1 cellular context compared by ENCODE assay signal in the genomic region with DNA sequence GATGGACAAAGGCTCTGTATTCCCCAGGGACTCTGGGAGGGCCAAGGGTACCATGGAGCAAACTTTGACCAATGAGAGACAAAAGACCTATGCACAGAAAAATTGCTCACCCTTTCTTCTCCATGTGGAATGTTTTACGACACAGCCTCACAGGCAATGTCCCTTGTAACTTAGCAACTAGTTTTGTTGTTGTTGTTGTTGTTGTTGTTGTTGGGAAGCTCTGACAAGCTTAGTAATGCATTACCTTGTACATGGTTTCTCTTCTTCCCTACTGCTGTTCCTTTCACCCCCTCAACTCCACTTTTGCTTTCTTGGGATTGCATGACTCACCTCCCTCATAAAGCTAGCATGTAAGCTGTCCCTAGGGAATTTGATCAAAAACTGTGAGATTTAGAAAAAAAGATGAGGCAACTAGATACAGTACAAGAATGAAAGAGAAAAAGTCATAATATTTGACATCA.
TF ChIP-seq lines count a peak whose summit lies in the region.

No MANE protein-coding gene starts in this region.

TF ChIP-seq in HEK293, 187 proteins besides CTCF, POLR2A, EP300 and RAD21 (continued from another document and continues in another):
- TF ChIP-seq ZNF354C (tag by site-specific recombination; IDR thresholded peaks at IDR 0.05; ENCODE audit: borderline replicate concordance, low read depth) = no peak
- 0 out of 2 replicates have a peak, but pooled peaks have one; percentile 46 for TF ChIP-seq ZFP69B (tag by site-specific recombination; IDR thresholded peaks at IDR 0.05)
- TF ChIP-seq ZNF223 (tag by site-specific recombination; IDR thresholded peaks at IDR 0.05) = no peak
- no peak for TF ChIP-seq ZNF560 (tag by site-specific recombination; IDR thresholded peaks at IDR 0.05; ENCODE audit: borderline replicate concordance)
- TF ChIP-seq ZNF670 (tag by site-specific recombination; IDR thresholded peaks at IDR 0.05; ENCODE audit: low read depth) = no peak
- TF ChIP-seq ZNF654 (tag by site-specific recombination; IDR thresholded peaks at IDR 0.05; ENCODE audit: low read depth) = no peak
- no peak for TF ChIP-seq ZNF529 (tag by site-specific recombination; IDR thresholded peaks at IDR 0.05; ENCODE audit: insufficient replicate concordance)
- no peak for TF ChIP-seq ZNF791 (tag by site-specific recombination; IDR thresholded peaks at IDR 0.05)
- no peak for TF ChIP-seq FEZF1 (tag by site-specific recombination; IDR thresholded peaks at IDR 0.05)
- TF ChIP-seq ZNF600 (tag by site-specific recombination; IDR thresholded peaks at IDR 0.05) = peak; percentile 55; the same call in 1 of the 2 replicates
- no peak for TF ChIP-seq ZNF292 (tag by site-specific recombination; IDR thresholded peaks at IDR 0.05; ENCODE audit: borderline replicate concordance, low read depth)
- TF ChIP-seq KLF7 (tag by site-specific recombination; IDR thresholded peaks at IDR 0.05; ENCODE audit: borderline replicate concordance) = no peak
- TF ChIP-seq ZNF585B (tag by site-specific recombination; IDR thresholded peaks at IDR 0.05) = no peak
- no peak for TF ChIP-seq ZNF140 (tag by site-specific recombination; IDR thresholded peaks at IDR 0.05)
- 0 out of 2 replicates have a peak, but pooled peaks have one; percentile 41 for TF ChIP-seq ZBTB48 (tag by site-specific recombination; IDR thresholded peaks at IDR 0.05)
- TF ChIP-seq, protein P1, sequence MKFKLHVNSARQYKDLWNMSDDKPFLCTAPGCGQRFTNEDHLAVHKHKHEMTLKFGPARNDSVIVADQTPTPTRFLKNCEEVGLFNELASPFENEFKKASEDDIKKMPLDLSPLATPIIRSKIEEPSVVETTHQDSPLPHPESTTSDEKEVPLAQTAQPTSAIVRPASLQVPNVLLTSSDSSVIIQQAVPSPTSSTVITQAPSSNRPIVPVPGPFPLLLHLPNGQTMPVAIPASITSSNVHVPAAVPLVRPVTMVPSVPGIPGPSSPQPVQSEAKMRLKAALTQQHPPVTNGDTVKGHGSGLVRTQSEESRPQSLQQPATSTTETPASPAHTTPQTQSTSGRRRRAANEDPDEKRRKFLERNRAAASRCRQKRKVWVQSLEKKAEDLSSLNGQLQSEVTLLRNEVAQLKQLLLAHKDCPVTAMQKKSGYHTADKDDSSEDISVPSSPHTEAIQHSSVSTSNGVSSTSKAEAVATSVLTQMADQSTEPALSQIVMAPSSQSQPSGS (tag by site-specific recombination; IDR thresholded peaks at IDR 0.05; ENCODE audit: low read depth) = peak; percentile 72; the same call in 1 of the 2 replicates
- TF ChIP-seq ZNF335 (tag by site-specific recombination; conservative IDR thresholded peaks at IDR 0.05) = no peak
- TF ChIP-seq TRIM28 (IDR thresholded peaks at IDR 0.05; ENCODE audit: borderline replicate concordance, low read length) = no peak
- TF ChIP-seq ZNF548 (tag by site-specific recombination; IDR thresholded peaks at IDR 0.05) = no peak
- TF ChIP-seq KLF10 (tag by site-specific recombination; IDR thresholded peaks at IDR 0.05) = no peak
- TF ChIP-seq, protein P2, sequence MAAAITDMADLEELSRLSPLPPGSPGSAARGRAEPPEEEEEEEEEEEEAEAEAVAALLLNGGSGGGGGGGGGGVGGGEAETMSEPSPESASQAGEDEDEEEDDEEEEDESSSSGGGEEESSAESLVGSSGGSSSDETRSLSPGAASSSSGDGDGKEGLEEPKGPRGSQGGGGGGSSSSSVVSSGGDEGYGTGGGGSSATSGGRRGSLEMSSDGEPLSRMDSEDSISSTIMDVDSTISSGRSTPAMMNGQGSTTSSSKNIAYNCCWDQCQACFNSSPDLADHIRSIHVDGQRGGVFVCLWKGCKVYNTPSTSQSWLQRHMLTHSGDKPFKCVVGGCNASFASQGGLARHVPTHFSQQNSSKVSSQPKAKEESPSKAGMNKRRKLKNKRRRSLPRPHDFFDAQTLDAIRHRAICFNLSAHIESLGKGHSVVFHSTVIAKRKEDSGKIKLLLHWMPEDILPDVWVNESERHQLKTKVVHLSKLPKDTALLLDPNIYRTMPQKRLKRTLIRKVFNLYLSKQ (tag by site-specific recombination; IDR thresholded peaks at IDR 0.05; ENCODE audit: borderline replicate concordance) = no peak
- TF ChIP-seq KLF8 (tag by site-specific recombination; IDR thresholded peaks at IDR 0.05) = 0 out of 2 replicates have a peak, but pooled peaks have one; percentile 13
- TF ChIP-seq GLIS2 (tag by site-specific recombination; IDR thresholded peaks at IDR 0.05) = no peak
- TF ChIP-seq ZBTB49 (tag by site-specific recombination; IDR thresholded peaks at IDR 0.05; ENCODE audit: low read depth) = no peak
- no peak for TF ChIP-seq ZIC2 (tag by site-specific recombination; IDR thresholded peaks at IDR 0.05)
- TF ChIP-seq ZNF610 (tag by site-specific recombination; IDR thresholded peaks at IDR 0.05; ENCODE audit: borderline replicate concordance) = no peak
- TF ChIP-seq ZNF629 (tag by site-specific recombination; IDR thresholded peaks at IDR 0.05) = peak; percentile 79
- TF ChIP-seq ZNF184 (tag by site-specific recombination; IDR thresholded peaks at IDR 0.05) = no peak
- TF ChIP-seq ZNF473 (tag by site-specific recombination; IDR thresholded peaks at IDR 0.05) = no peak
- 0 out of 2 replicates have a peak, but pooled peaks have one; percentile 3 for TF ChIP-seq ZNF146 (tag by site-specific recombination; IDR thresholded peaks at IDR 0.05)
- peak; percentile 96 for TF ChIP-seq ZNF341 (tag by site-specific recombination; IDR thresholded peaks at IDR 0.05; ENCODE audit: low read depth)
- no peak for TF ChIP-seq ZNF423 (tag by site-specific recombination; IDR thresholded peaks at IDR 0.05)
- TF ChIP-seq ZNF843 (tag by site-specific recombination; IDR thresholded peaks at IDR 0.05) = peak; percentile 67
- TF ChIP-seq SP3 (tag by site-specific recombination; IDR thresholded peaks at IDR 0.05) = no peak
- no peak for TF ChIP-seq PRDM4 (tag by site-specific recombination; IDR thresholded peaks at IDR 0.05)
- peak; percentile 47; the same call in 1 of the 2 replicates for TF ChIP-seq ZXDB (tag by site-specific recombination; IDR thresholded peaks at IDR 0.05)
- no peak for TF ChIP-seq SALL2 (tag by site-specific recombination; IDR thresholded peaks at IDR 0.05; ENCODE audit: borderline replicate concordance)
- no peak for TF ChIP-seq SCRT2 (tag by site-specific recombination; IDR thresholded peaks at IDR 0.05)
- no peak for TF ChIP-seq ZNF266 (tag by site-specific recombination; IDR thresholded peaks at IDR 0.05; ENCODE audit: low read depth)
- TF ChIP-seq ZNF148 (tag by site-specific recombination; IDR thresholded peaks at IDR 0.05; ENCODE audit: borderline replicate concordance) = no peak
- no peak for TF ChIP-seq ZBTB44 (tag by site-specific recombination; IDR thresholded peaks at IDR 0.05)
- no peak for TF ChIP-seq ZSCAN5A (tag by site-specific recombination; IDR thresholded peaks at IDR 0.05)
- TF ChIP-seq ZBTB17 (tag by site-specific recombination; IDR thresholded peaks at IDR 0.05) = peak; percentile 51
- peak; percentile 41 for TF ChIP-seq ZNF510 (tag by site-specific recombination; IDR thresholded peaks at IDR 0.05; ENCODE audit: insufficient replicate concordance)
- no peak for TF ChIP-seq ZBTB7A (tag by site-specific recombination; IDR thresholded peaks at IDR 0.05; ENCODE audit: low read depth)
- TF ChIP-seq IKZF3 (tag by site-specific recombination; IDR thresholded peaks at IDR 0.05) = peak; percentile 71
- TF ChIP-seq ZNF792 (tag by site-specific recombination; IDR thresholded peaks at IDR 0.05) = no peak
- no peak for TF ChIP-seq ZNF132 (tag by site-specific recombination; IDR thresholded peaks at IDR 0.05; ENCODE audit: borderline replicate concordance)
- no peak for TF ChIP-seq BCL11B (tag by site-specific recombination; IDR thresholded peaks at IDR 0.05; ENCODE audit: low read depth)
- TF ChIP-seq ZNF2 (tag by site-specific recombination; IDR thresholded peaks at IDR 0.05) = peak; percentile 48; the same call in 1 of the 2 replicates
- no peak for TF ChIP-seq WT1 (tag by site-specific recombination; IDR thresholded peaks at IDR 0.05)
- TF ChIP-seq, protein P3, sequence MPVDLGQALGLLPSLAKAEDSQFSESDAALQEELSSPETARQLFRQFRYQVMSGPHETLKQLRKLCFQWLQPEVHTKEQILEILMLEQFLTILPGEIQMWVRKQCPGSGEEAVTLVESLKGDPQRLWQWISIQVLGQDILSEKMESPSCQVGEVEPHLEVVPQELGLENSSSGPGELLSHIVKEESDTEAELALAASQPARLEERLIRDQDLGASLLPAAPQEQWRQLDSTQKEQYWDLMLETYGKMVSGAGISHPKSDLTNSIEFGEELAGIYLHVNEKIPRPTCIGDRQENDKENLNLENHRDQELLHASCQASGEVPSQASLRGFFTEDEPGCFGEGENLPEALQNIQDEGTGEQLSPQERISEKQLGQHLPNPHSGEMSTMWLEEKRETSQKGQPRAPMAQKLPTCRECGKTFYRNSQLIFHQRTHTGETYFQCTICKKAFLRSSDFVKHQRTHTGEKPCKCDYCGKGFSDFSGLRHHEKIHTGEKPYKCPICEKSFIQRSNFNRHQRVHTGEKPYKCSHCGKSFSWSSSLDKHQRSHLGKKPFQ (tag by site-specific recombination; IDR thresholded peaks at IDR 0.05) = no peak
